ENCODE assay signal across 9 cellular contexts in genomic region chr10:22460531-22461403, GRCh38.
"Had no signal": no experiment of that assay in that cellular context is flagged by ENCODE, and none has a peak within 500 bp of the region (broad histone marks: within the 10 kb centered on the region; RNA-seq: fewer than 3 reads in every experiment).

No MANE protein-coding gene starts in this region.

- H2AFZ ChIP-seq: GM23248 had no signal

- DNase-seq: GM23248, GOT3, H7, KG1 had no signal

- H3K9me3 ChIP-seq: HAP-1 had no signal

- H3K4me3 ChIP-seq: GM23248, HAP-1 had no signal

- ATAC-seq: HCT116, HepG2 had no signal

- H3K27ac ChIP-seq: GM23248, HL-60 had no signal

- H3K36me3 ChIP-seq: HAP-1 had no signal

- H3K27me3 Mint-ChIP-seq: IgD-negative memory B cell had no signal

- H3K9ac ChIP-seq: GM23248 had no signal

- FAIRE-seq: HepG2 had no signal
